ENCODE assay signal across 11 cellular contexts in genomic region chr10:126459878-126460481, GRCh38.
A peak's percentile ranks its signal among the peaks of the same experiment; 100 is the strongest.
DNase-seq lines count a peak whose midpoint lies in the region; ATAC-seq and TF ChIP-seq lines count a peak whose summit lies in the region.
"Had no signal": no experiment of that assay in that cellular context is flagged by ENCODE, and none has a peak within 500 bp of the region (broad histone marks: within the 10 kb centered on the region; RNA-seq: fewer than 3 reads in every experiment).

No MANE protein-coding gene starts in this region.

- no peaks in the 10 kb centered on the region for H3K4me1 ChIP-seq in transverse colon
- H3K4me1 ChIP-seq in naive thymus-derived CD4-positive, alpha-beta T cell (ENCODE audit: control insufficient read depth in 2 of 2, insufficient read depth in 2 of 2, low read length in 2 of 2) = no peaks in the 10 kb centered on the region
- H3K4me1 ChIP-seq: heart right ventricle had no signal

- CTCF ChIA-PET in naive thymus-derived CD4-positive, alpha-beta T cell (lab: Charles Lee) = no interaction called here

- in situ Hi-C loops in SK-MEL-5 (cut with HindIII; ENCODE audit: low pct_unique_long_range_greater_than_20kb, low sequenced_read_pairs) = no loop called here
- in situ Hi-C loops in transverse colon (cut with MboI; ENCODE audit: low pct_ligation_motif_present in 1 of 4, low pct_unique_long_range_greater_than_20kb in 1 of 4, low sequenced_read_pairs in 3 of 4) = no loop called here

- TF ChIP-seq POLR2A in transverse colon (IDR thresholded peaks at IDR 0.05) = no peak

- peak; percentile 2 for DNase-seq in stimulated activated naive CD4-positive, alpha-beta T cell treated with Interleukin-2 at 50 U/mL for 16 hours (lab: John Stamatoyannopoulos, UW)
- DNase-seq in stimulated activated naive CD4-positive, alpha-beta T cell (lab: John Stamatoyannopoulos, UW) = no peak
- DNase-seq in SK-MEL-5 (ENCODE audit: low read depth, low spot score) = peak; percentile 51
- peak; percentile 96 to 98 for DNase-seq in foreskin fibroblast
- no peak for DNase-seq in transverse colon
- DNase-seq in naive thymus-derived CD4-positive, alpha-beta T cell = no peak
- DNase-seq: activated naive CD8-positive, alpha-beta T cell treated with anti-CD3 and anti-CD28 coated beads for 36 hours; CD8-positive, alpha-beta memory T cell; heart right ventricle had no signal

- TF ChIP-seq CTCF in foreskin fibroblast (IDR thresholded peaks at IDR 0.05; ENCODE audit: low read depth, low read length) = no peak
- no peak for TF ChIP-seq CTCF in transverse colon (IDR thresholded peaks at IDR 0.05)

- intact Hi-C loops in transverse colon (cut with DNase I; ENCODE audit: low total_unique reads) = no loop called here
- intact Hi-C loops in naive thymus-derived CD4-positive, alpha-beta T cell (cut with micrococcal nuclease) = no loop called here

- WGBS in transverse colon (ENCODE audit: low coverage in 1 of 2), 2 donors = 73 to 80% methylated on average over 2 to 6 of the region's 6 CpGs

- no peaks in the 10 kb centered on the region for H3K36me3 ChIP-seq in transverse colon
- H3K36me3 ChIP-seq in naive thymus-derived CD4-positive, alpha-beta T cell (ENCODE audit: control insufficient read depth in 2 of 3, insufficient read depth in 3 of 3, low read length in 3 of 3) = no peaks in the 10 kb centered on the region
- H3K36me3 ChIP-seq: heart right ventricle had no signal

- H3K27ac Mint-ChIP-seq in naive thymus-derived CD4-positive, alpha-beta T cell = no peak overlapping the region
- H3K27ac Mint-ChIP-seq: activated naive CD8-positive, alpha-beta T cell treated with anti-CD3 and anti-CD28 coated beads for 36 hours had no signal

- H3K27me3 Mint-ChIP-seq in naive thymus-derived CD4-positive, alpha-beta T cell = peaks cover 0 to 16% (median 13%) of the 10 kb centered on the region in 5 donors

- no peak overlapping the region for H3K4me3 Mint-ChIP-seq in naive thymus-derived CD4-positive, alpha-beta T cell
- H3K4me3 Mint-ChIP-seq: activated naive CD8-positive, alpha-beta T cell treated with anti-CD3 and anti-CD28 coated beads for 36 hours; CD8-positive, alpha-beta memory T cell had no signal

- TF ChIP-seq EP300 in transverse colon (IDR thresholded peaks at IDR 0.05; ENCODE audit: low read depth) = no peak

- no peak for ATAC-seq in naive thymus-derived CD4-positive, alpha-beta T cell
- ATAC-seq in HG03439 (IDR thresholded peaks at IDR 0.05; ENCODE audit: unreplicated experiment) (no peak), HG02588 (IDR thresholded peaks at IDR 0.05; ENCODE audit: unreplicated experiment) (no peak)

- H3K9me3 Mint-ChIP-seq in naive thymus-derived CD4-positive, alpha-beta T cell = peaks cover 0 to 13% (median 0%) of the 10 kb centered on the region in 11 donors
- H3K9me3 Mint-ChIP-seq: activated naive CD8-positive, alpha-beta T cell treated with anti-CD3 and anti-CD28 coated beads for 36 hours had no signal

- no peak overlapping the region for H3K4me3 ChIP-seq in foreskin fibroblast (ENCODE audit: low read depth in 1 of 2, low read length in 2 of 2)
- no peak overlapping the region for H3K4me3 ChIP-seq in transverse colon
- H3K4me3 ChIP-seq in naive thymus-derived CD4-positive, alpha-beta T cell (ENCODE audit: low read length) = no peak overlapping the region
- H3K4me3 ChIP-seq: heart right ventricle had no signal

- no peaks in the 10 kb centered on the region for H3K27me3 ChIP-seq in transverse colon
- H3K27me3 ChIP-seq in naive thymus-derived CD4-positive, alpha-beta T cell (ENCODE audit: control insufficient read depth in 2 of 2, insufficient read depth in 2 of 2, low read length in 2 of 2) = no peaks in the 10 kb centered on the region

- H3K4me1 Mint-ChIP-seq in naive thymus-derived CD4-positive, alpha-beta T cell = no peaks in the 10 kb centered on the region
- H3K4me1 Mint-ChIP-seq: activated naive CD8-positive, alpha-beta T cell treated with anti-CD3 and anti-CD28 coated beads for 36 hours had no signal

- POLR2A ChIA-PET in naive thymus-derived CD4-positive, alpha-beta T cell (lab: Charles Lee) = no interaction called here

- H3K36me3 Mint-ChIP-seq in naive thymus-derived CD4-positive, alpha-beta T cell = peaks cover 0 to 5% (median 0%) of the 10 kb centered on the region in 5 donors
- H3K36me3 Mint-ChIP-seq: activated naive CD8-positive, alpha-beta T cell treated with anti-CD3 and anti-CD28 coated beads for 36 hours; CD8-positive, alpha-beta memory T cell had no signal

- H3K9me3 ChIP-seq in transverse colon = no peaks in the 10 kb centered on the region
- no peaks in the 10 kb centered on the region for H3K9me3 ChIP-seq in naive thymus-derived CD4-positive, alpha-beta T cell (ENCODE audit: control insufficient read depth in 2 of 3, low read length in 3 of 3)
- H3K9me3 ChIP-seq: heart right ventricle had no signal

- H3K27ac ChIP-seq in transverse colon = no peak overlapping the region
- no peak overlapping the region for H3K27ac ChIP-seq in naive thymus-derived CD4-positive, alpha-beta T cell (ENCODE audit: low read depth, low read length)
- H3K27ac ChIP-seq: heart right ventricle had no signal

Comparison
In these comparisons a context has a peak if more than half of its experiments do, and no peak if none do; other contexts are left out.
1. DNase-seq: peak in stimulated activated naive CD4-positive, alpha-beta T cell treated with Interleukin-2 at 50 U/mL for 16 hours (single experiment), SK-MEL-5 (single experiment) and foreskin fibroblast (2 of 2); none in stimulated activated naive CD4-positive, alpha-beta T cell (0 of 6), transverse colon (single experiment) and naive thymus-derived CD4-positive, alpha-beta T cell (0 of 9).